In genomic region chr10:11397980-11398580, GRCh38 we compare ENCODE assay signal across 17 cellular contexts.
A peak's percentile ranks its signal among the peaks of the same experiment; 100 is the strongest.
DNase-seq lines count a peak whose midpoint lies in the region; ATAC-seq and TF ChIP-seq lines count a peak whose summit lies in the region.
"Had no signal": no experiment of that assay in that cellular context is flagged by ENCODE, and none has a peak within 500 bp of the region (broad histone marks: within the 10 kb centered on the region; RNA-seq: fewer than 3 reads in every experiment).

No MANE protein-coding gene starts in this region.

- peaks cover 2% of the 10 kb centered on the region for H3K27me3 Mint-ChIP-seq in activated CD4-positive, alpha-beta T cell treated with anti-CD3 and anti-CD28 coated beads, Interleukin-2, amount 10 ng/mL, durations not matched to agents 7 days and 5 days
- H3K27me3 Mint-ChIP-seq in stimulated activated memory B cell treated with anti-CD40 and anti-IgM and Interleukin-4, amounts not matched to agents 10 μg/mL and 1 μg/mL and 100 μg/mL, for 72 hours, result peaks cover 4% of the 10 kb centered on the region

- no peak overlapping the region for H3K4me3 ChIP-seq in cardiac fibroblast (replicated peaks in 1 of 2; ENCODE audit: low read depth in 2 of 2, low read length in 2 of 2)
- H3K4me3 ChIP-seq: GM12878, spleen, thyroid gland had no signal

- ATAC-seq in left ventricle myocardium superior (peak; percentile 91), HG02884 (IDR thresholded peaks at IDR 0.05; ENCODE audit: unreplicated experiment) (no peak)
- peak; percentile 43 for ATAC-seq in stimulated activated memory B cell treated with anti-CD40 and anti-IgM and Interleukin-4, amounts not matched to agents 10 μg/mL and 1 μg/mL and 100 μg/mL, for 72 hours
- ATAC-seq: GM12878 had no signal

- no peak for DNase-seq in activated CD4-positive, alpha-beta T cell treated with anti-CD3 and anti-CD28 coated beads, Interleukin-2, amount 10 ng/mL, durations not matched to agents 7 days and 5 days
- DNase-seq in activated CD4-positive, alpha-beta T cell treated with anti-CD3 and anti-CD28 coated beads for 48 hours, result no peak
- peak; percentile 31 to 44 for DNase-seq in cardiac fibroblast (ENCODE audit: low read depth in 2 of 2)
- peak; percentile 41 for DNase-seq in left ventricle myocardium superior
- DNase-seq in NCI-H510A (lab: John Stamatoyannopoulos, UW), result no peak
- DNase-seq in NCI-H1105 (lab: John Stamatoyannopoulos, UW), result no peak
- DNase-seq: activated CD4-positive, alpha-beta T cell treated with anti-CD3 and anti-CD28 coated beads, Interleukin-2, amount 50 U/mL, for 48 hours; effector CD4-positive, alpha-beta T cell; KBM-7; NCI-H187 treated with DMSO at 0.1 percent for 48 hours; NCI-H774; RPMI8226; spleen had no signal

- CTCF ChIA-PET in activated CD4-positive, alpha-beta T cell treated with anti-CD3 and anti-CD28 coated beads, Interleukin-2, amount 10 ng/mL, durations not matched to agents 7 days and 5 days (lab: Charles Lee), result interaction anchor here (1.3 kb wide), 1 partner anchor 9 kb away, joined by 3 read pairs; no protein-coding TSS in a partner anchor

- H3K9me3 Mint-ChIP-seq in activated CD4-positive, alpha-beta T cell treated with anti-CD3 and anti-CD28 coated beads, Interleukin-2, amount 10 ng/mL, durations not matched to agents 7 days and 5 days, result peaks cover 10% of the 10 kb centered on the region
- peaks cover 3% of the 10 kb centered on the region for H3K9me3 Mint-ChIP-seq in stimulated activated memory B cell treated with anti-CD40 and anti-IgM and Interleukin-4, amounts not matched to agents 10 μg/mL and 1 μg/mL and 100 μg/mL, for 72 hours

- peak overlapping the region; percentile 37 for H3K27ac Mint-ChIP-seq in activated CD4-positive, alpha-beta T cell treated with anti-CD3 and anti-CD28 coated beads, Interleukin-2, amount 10 ng/mL, durations not matched to agents 7 days and 5 days
- no peak overlapping the region for H3K27ac Mint-ChIP-seq in stimulated activated memory B cell treated with anti-CD40 and anti-IgM and Interleukin-4, amounts not matched to agents 10 μg/mL and 1 μg/mL and 100 μg/mL, for 72 hours

- H3K4me1 Mint-ChIP-seq in activated CD4-positive, alpha-beta T cell treated with anti-CD3 and anti-CD28 coated beads, Interleukin-2, amount 10 ng/mL, durations not matched to agents 7 days and 5 days, result peaks cover 41% of the 10 kb centered on the region
- peaks cover 30% of the 10 kb centered on the region for H3K4me1 Mint-ChIP-seq in stimulated activated memory B cell treated with anti-CD40 and anti-IgM and Interleukin-4, amounts not matched to agents 10 μg/mL and 1 μg/mL and 100 μg/mL, for 72 hours

- POLR2A ChIA-PET in activated CD4-positive, alpha-beta T cell treated with anti-CD3 and anti-CD28 coated beads, Interleukin-2, amount 10 ng/mL, durations not matched to agents 7 days and 5 days (lab: Charles Lee), result no interaction called here

- H3K36me3 Mint-ChIP-seq in activated CD4-positive, alpha-beta T cell treated with anti-CD3 and anti-CD28 coated beads, Interleukin-2, amount 10 ng/mL, durations not matched to agents 7 days and 5 days (ENCODE audit: low read depth), result peaks cover 12% of the 10 kb centered on the region
- H3K36me3 Mint-ChIP-seq in stimulated activated memory B cell treated with anti-CD40 and anti-IgM and Interleukin-4, amounts not matched to agents 10 μg/mL and 1 μg/mL and 100 μg/mL, for 72 hours, result no peaks in the 10 kb centered on the region

- intact Hi-C loops in left ventricle myocardium superior (cut with micrococcal nuclease), result no loop called here

- no peak for TF ChIP-seq CTCF in cardiac fibroblast (IDR thresholded peaks at IDR 0.05; ENCODE audit: low read depth, low read length)

- H3K4me3 Mint-ChIP-seq in activated CD4-positive, alpha-beta T cell treated with anti-CD3 and anti-CD28 coated beads, Interleukin-2, amount 10 ng/mL, durations not matched to agents 7 days and 5 days, result no peak overlapping the region
- no peak overlapping the region for H3K4me3 Mint-ChIP-seq in stimulated activated memory B cell treated with anti-CD40 and anti-IgM and Interleukin-4, amounts not matched to agents 10 μg/mL and 1 μg/mL and 100 μg/mL, for 72 hours

Comparison
In these comparisons a context has a peak if more than half of its experiments do, and no peak if none do; other contexts are left out.
1. DNase-seq: peak in cardiac fibroblast (2 of 2) and left ventricle myocardium superior (single experiment); none in activated CD4-positive, alpha-beta T cell treated with anti-CD3 and anti-CD28 coated beads, Interleukin-2, amount 10 ng/mL, durations not matched to agents 7 days and 5 days (single experiment), activated CD4-positive, alpha-beta T cell treated with anti-CD3 and anti-CD28 coated beads for 48 hours (single experiment), NCI-H510A (single experiment) and NCI-H1105 (single experiment).